Comparison of ENCODE assay signal across 9 cellular contexts in genomic region chr9:114894801-114895433, GRCh38. TPM values are rescaled to one million over a fixed set of nuclear protein-coding genes. Genes with fewer than 3 reads are reported as not detected.
DNase-seq lines count a peak whose midpoint lies in the region; ATAC-seq and TF ChIP-seq lines count a peak whose summit lies in the region.
"Had no signal": no experiment of that assay in that cellular context is flagged by ENCODE, and none has a peak within 500 bp of the region (broad histone marks: within the 10 kb centered on the region; RNA-seq: fewer than 3 reads in every experiment).

No MANE protein-coding gene starts in this region.

- no peaks in the 10 kb centered on the region for H3K36me3 ChIP-seq in gastrocnemius medialis
- no peaks in the 10 kb centered on the region for H3K36me3 ChIP-seq in H7 (replicated peaks; ENCODE audit: control insufficient read depth, insufficient read depth, low read length)

- TF ChIP-seq POLR2A in gastrocnemius medialis (IDR thresholded peaks at IDR 0.05) = no peak

- in situ Hi-C loops in gastrocnemius medialis (cut with MboI; ENCODE audit: low sequenced_read_pairs in 4 of 4) = no loop called here

- intact Hi-C loops in CD4-positive, alpha-beta T cell (cut with DNase I, micrococcal nuclease) = loop anchor here in 1 of 2 experiments (2.0 kb wide), 1 partner anchor 14 kb away; no protein-coding TSS in a partner anchor
- intact Hi-C loops in gastrocnemius medialis (cut with DNase I; ENCODE audit: low total_unique reads) = no loop called here

- ATAC-seq in CD4-positive, alpha-beta T cell (ENCODE audit: poor library complexity) = no peak
- ATAC-seq in gastrocnemius medialis = peak; percentile 39 to 51
- ATAC-seq in HG03097 (IDR thresholded peaks at IDR 0.05; ENCODE audit: low FRiP score, unreplicated experiment) = no peak

- H3K9me3 Mint-ChIP-seq in CD4-positive, alpha-beta T cell = no peaks in the 10 kb centered on the region

- peak overlapping the region; percentile 33 for H3K27ac Mint-ChIP-seq in CD4-positive, alpha-beta T cell

- POLR2A ChIA-PET in CD4-positive, alpha-beta T cell (lab: Charles Lee) = interaction anchor here (0.6 to 1.1 kb wide), 3 partner anchors 12 to 36 kb away, joined by 3 to 5 read pairs (median 3); no protein-coding TSS in a partner anchor

- TF ChIP-seq CTCF in CD4-positive, alpha-beta T cell (IDR thresholded peaks at IDR 0.05) = no peak
- TF ChIP-seq CTCF in foreskin fibroblast (IDR thresholded peaks at IDR 0.05; ENCODE audit: low read depth, low read length) (no peak), gastrocnemius medialis (IDR thresholded peaks at IDR 0.05 in 4 of 5, conservative IDR thresholded peaks at IDR 0.05 in 1 of 5) (no peak)

- DNase-seq in CD4-positive, alpha-beta T cell = no peak
- peak; percentile 18 for DNase-seq in HuH-7 (ENCODE audit: low spot score)
- DNase-seq in T1000 (lab: John Stamatoyannopoulos, UW) = peak; percentile 43
- peak; percentile 97 to 98 for DNase-seq in foreskin fibroblast
- no peak for DNase-seq in gastrocnemius medialis
- no peak for DNase-seq in H7
- DNase-seq in activated effector memory CD4-positive, alpha-beta T cell treated with Interleukin-2 at 50 U/mL for 16 hours = no peak

- no peaks in the 10 kb centered on the region for H3K4me1 ChIP-seq in gastrocnemius medialis

- no peaks in the 10 kb centered on the region for H3K9me3 ChIP-seq in CD4-positive, alpha-beta T cell (ENCODE audit: control insufficient read depth, low read length)
- H3K9me3 ChIP-seq in gastrocnemius medialis = no peaks in the 10 kb centered on the region

- no peaks in the 10 kb centered on the region for H3K27me3 ChIP-seq in CD4-positive, alpha-beta T cell (ENCODE audit: control insufficient read depth, insufficient read depth, low read length)
- no peaks in the 10 kb centered on the region for H3K27me3 ChIP-seq in gastrocnemius medialis
- H3K27me3 ChIP-seq in H7 (ENCODE audit: control insufficient read depth, insufficient read depth, low read length) = no peaks in the 10 kb centered on the region; the same call in 1 of the 2 replicates

- H3K4me3 Mint-ChIP-seq in CD4-positive, alpha-beta T cell = peak overlapping the region; percentile 40

- H3K27ac ChIP-seq in CD4-positive, alpha-beta T cell (ENCODE audit: low read depth, low read length) = no peak overlapping the region
- H3K27ac ChIP-seq in gastrocnemius medialis = no peak overlapping the region
- H3K27ac ChIP-seq: KMS-11 had no signal

- H3K4me3 ChIP-seq in foreskin fibroblast (ENCODE audit: low read depth in 1 of 2, low read length in 2 of 2) = no peak overlapping the region
- H3K4me3 ChIP-seq in gastrocnemius medialis = no peak overlapping the region
- no peak overlapping the region for H3K4me3 ChIP-seq in H7 (ENCODE audit: insufficient read depth, low read depth, low read length)

- peaks cover 23% of the 10 kb centered on the region for H3K36me3 Mint-ChIP-seq in CD4-positive, alpha-beta T cell (ENCODE audit: low read depth)

- H3K4me1 Mint-ChIP-seq in CD4-positive, alpha-beta T cell (ENCODE audit: low read depth) = peaks cover 51% of the 10 kb centered on the region

- CTCF ChIA-PET in CD4-positive, alpha-beta T cell (lab: Charles Lee) = interaction anchor here (0.7 kb wide), 1 partner anchor 33 kb away, joined by 3 read pairs; no protein-coding TSS in a partner anchor

- H3K27me3 Mint-ChIP-seq in CD4-positive, alpha-beta T cell = no peaks in the 10 kb centered on the region

RNA-seq across cellular contexts. Expression of gene TNFSF8, which starts 35.5 kb away (rescaled TPM):
- total RNA-seq in CD4-positive, alpha-beta T cell = 10 to 100 TPM; 70.9 to 71.6 TPM
- total RNA-seq in gastrocnemius medialis = under 1 TPM in 2 of 4 donors, not detected in 2; 0.29 to 0.76 TPM
- not detected in 2 replicates for total RNA-seq in H7 (2014; rRNA removed; shearing (Covaris generic))

Comparison
In these comparisons a context has a peak if more than half of its experiments do, and no peak if none do; other contexts are left out.
1. ATAC-seq: peak in gastrocnemius medialis (2 of 2); none in CD4-positive, alpha-beta T cell (single experiment) and HG03097 (single experiment).
2. DNase-seq: peak in HuH-7 (single experiment), T1000 (single experiment) and foreskin fibroblast (2 of 2); none in CD4-positive, alpha-beta T cell (0 of 10), gastrocnemius medialis (0 of 2), H7 (single experiment) and activated effector memory CD4-positive, alpha-beta T cell treated with Interleukin-2 at 50 U/mL for 16 hours (single experiment).
3. RNA of gene TNFSF8, which starts 35.5 kb away (total RNA-seq): 70.9 to 71.6 TPM in CD4-positive, alpha-beta T cell; 0.29 to 0.76 TPM in gastrocnemius medialis and not detected in H7; every median in the first group is over 10 times any median in the second.